In the genomic region with DNA sequence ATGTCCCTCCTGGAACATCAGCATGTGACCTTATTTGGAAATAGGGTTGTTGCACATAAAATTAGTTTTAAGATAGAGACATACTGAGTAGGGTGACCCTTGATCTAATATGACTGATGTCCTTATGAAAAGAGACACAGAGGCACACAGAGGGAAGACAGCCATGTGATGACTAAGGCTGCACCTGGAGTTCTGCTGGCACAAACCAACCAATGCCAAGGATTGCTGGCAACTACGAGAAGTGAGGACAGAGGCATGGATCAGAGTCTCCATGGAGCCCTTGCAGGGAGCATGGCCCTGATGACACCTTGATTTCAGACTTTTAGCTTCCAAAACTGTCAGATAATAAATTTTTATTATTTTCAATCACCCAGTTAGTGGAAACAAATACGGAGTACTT, we compare ENCODE assay signal across 14 cellular contexts.
DNase-seq lines count a peak whose midpoint lies in the region; ATAC-seq and TF ChIP-seq lines count a peak whose summit lies in the region.
"Had no signal": no experiment of that assay in that cellular context is flagged by ENCODE, and none has a peak within 500 bp of the region (broad histone marks: within the 10 kb centered on the region; RNA-seq: fewer than 3 reads in every experiment).

No MANE protein-coding gene starts in this region.

- no peak overlapping the region for H3K27ac ChIP-seq in left ventricle myocardium inferior (replicated peaks)
- H3K27ac ChIP-seq in PC-9 = no peak overlapping the region
- H3K27ac ChIP-seq: BLaER1 treated with 17β-estradiol and CSF1 and Interleukin-3, amounts not matched to agents 10 nM and 100 nM; GM23248 had no signal

- CTCF ChIA-PET in PC-9 (lab: Charles Lee) = no interaction called here

- no peaks in the 10 kb centered on the region for H3K9me3 ChIP-seq in left ventricle myocardium inferior (replicated peaks)
- H3K9me3 ChIP-seq in PC-9 (ENCODE audit: insufficient read depth, low read depth) = no peaks in the 10 kb centered on the region
- H3K9me3 ChIP-seq: BLaER1 treated with 17β-estradiol and CSF1 and Interleukin-3, amounts not matched to agents 10 nM and 100 nM had no signal

- no peaks in the 10 kb centered on the region for H4K20me1 ChIP-seq in PC-9 (ENCODE audit: insufficient read depth)
- H4K20me1 ChIP-seq: BLaER1 treated with 17β-estradiol and CSF1 and Interleukin-3, amounts not matched to agents 10 nM and 100 nM had no signal

- no peaks in the 10 kb centered on the region for H3F3A ChIP-seq in PC-9 (ENCODE audit: insufficient read depth, low read depth)

- no peak for DNase-seq in left ventricle myocardium superior
- DNase-seq in left ventricle myocardium inferior = no peak
- peak; percentile 18 for DNase-seq in cerebellar cortex (ENCODE audit: low spot score)
- DNase-seq in myocyte (ENCODE audit: low read depth) = peak; percentile 37
- no peak for DNase-seq in activated effector memory CD4-positive, alpha-beta T cell treated with anti-CD3 and anti-CD28 coated beads, Interleukin-2, amount 50 U/mL, for 16 hours
- no peak for DNase-seq in PC-9
- DNase-seq: 8988T; Calu3; CD8-positive, alpha-beta T cell; GDM1; GM23248 had no signal

- peak; percentile 23 for ATAC-seq in left ventricle myocardium superior
- no peak for ATAC-seq in HG02852 (IDR thresholded peaks at IDR 0.05; ENCODE audit: unreplicated experiment)
- ATAC-seq: CD8-positive, alpha-beta T cell; HepG2 had no signal

- H3K27me3 ChIP-seq in left ventricle myocardium inferior (ENCODE audit: low read depth) = no peaks in the 10 kb centered on the region
- no peaks in the 10 kb centered on the region for H3K27me3 ChIP-seq in PC-9 (ENCODE audit: insufficient read depth, low read depth)
- H3K27me3 ChIP-seq: BLaER1 treated with 17β-estradiol and CSF1 and Interleukin-3, amounts not matched to agents 10 nM and 100 nM had no signal

- H3K4me1 ChIP-seq in left ventricle myocardium inferior (peaks cover 27% of the 10 kb centered on the region), PC-9 (replicated peaks; ENCODE audit: insufficient read depth) (no peaks in the 10 kb centered on the region)
- H3K4me1 ChIP-seq: BLaER1 treated with 17β-estradiol and CSF1 and Interleukin-3, amounts not matched to agents 10 nM and 100 nM had no signal

- H3K79me2 ChIP-seq in PC-9 (ENCODE audit: low read depth) = no peaks in the 10 kb centered on the region

- H2AFZ ChIP-seq in PC-9 = no peak overlapping the region
- H2AFZ ChIP-seq: GM23248 had no signal

- no peak overlapping the region for H3K4me3 ChIP-seq in left ventricle myocardium inferior
- no peak overlapping the region for H3K4me3 ChIP-seq in PC-9
- H3K4me3 ChIP-seq: BLaER1 treated with 17β-estradiol and CSF1 and Interleukin-3, amounts not matched to agents 10 nM and 100 nM; GM23248 had no signal

- H3K36me3 ChIP-seq in left ventricle myocardium inferior (no peaks in the 10 kb centered on the region), PC-9 (ENCODE audit: low read depth) (no peaks in the 10 kb centered on the region)
- H3K36me3 ChIP-seq: BLaER1 treated with 17β-estradiol and CSF1 and Interleukin-3, amounts not matched to agents 10 nM and 100 nM had no signal

- intact Hi-C loops in left ventricle myocardium superior (cut with micrococcal nuclease) (no loop called here), left ventricle myocardium inferior (cut with micrococcal nuclease) (no loop called here), PC-9 (cut with micrococcal nuclease; ENCODE audit: unreplicated experiment) (no loop called here)

- H3K9me2 ChIP-seq in PC-9 (ENCODE audit: insufficient read depth) = no peaks in the 10 kb centered on the region

- no peak for TF ChIP-seq CTCF in left ventricle myocardium inferior (IDR thresholded peaks at IDR 0.05; ENCODE audit: borderline replicate concordance)
- no peak for TF ChIP-seq CTCF in PC-9 (conservative IDR thresholded peaks at IDR 0.05)

- no TSS peak for BruUV-seq in PC-9 (replicated peaks; lab: Mats Ljungman, UMichigan)

- H3K4me2 ChIP-seq in PC-9 = no peak overlapping the region
- H3K4me2 ChIP-seq: BLaER1 treated with 17β-estradiol and CSF1 and Interleukin-3, amounts not matched to agents 10 nM and 100 nM had no signal

- POLR2A ChIA-PET in PC-9 (lab: Charles Lee; ENCODE audit: unreplicated experiment) = no interaction called here

Comparison
In these comparisons a context has a peak if more than half of its experiments do, and no peak if none do; other contexts are left out.
1. DNase-seq: peak in cerebellar cortex (single experiment) and myocyte (single experiment); none in left ventricle myocardium superior (single experiment), left ventricle myocardium inferior (single experiment), activated effector memory CD4-positive, alpha-beta T cell treated with anti-CD3 and anti-CD28 coated beads, Interleukin-2, amount 50 U/mL, for 16 hours (single experiment) and PC-9 (0 of 2).